Comparison of ENCODE assay signal across 8 cellular contexts in genomic region chr17:44968225-44969143, GRCh38. TPM values are rescaled to one million over a fixed set of nuclear protein-coding genes. Genes with fewer than 3 reads are reported as not detected.
DNase-seq lines count a peak whose midpoint lies in the region; ATAC-seq and TF ChIP-seq lines count a peak whose summit lies in the region.

Gene C1QL1 (minus strand): TSS chr17:44968303. CDS start chr17:44968048, 255 bp downstream.

- no peak within 1 kb of the TSS for H3K27ac Mint-ChIP-seq in activated CD4-positive, alpha-beta memory T cell treated with anti-CD3 and anti-CD28 coated beads for 36 hours

- H3K4me1 Mint-ChIP-seq in activated CD4-positive, alpha-beta memory T cell treated with anti-CD3 and anti-CD28 coated beads for 36 hours (ENCODE audit: low read depth): peaks cover 37% of the 10 kb centered on the region

- DNase-seq in AG09309 (ENCODE audit: low read depth) (no peak), NCI-H526 (lab: John Stamatoyannopoulos, UW) (peak; percentile 66 to 98), ecto neural progenitor cell (ENCODE audit: low spot score) (peak; percentile 99), lung (ENCODE audit: low spot score) (peak; percentile 88)
- DNase-seq in activated CD4-positive, alpha-beta memory T cell treated with anti-CD3 and anti-CD28 coated beads for 36 hours: peak; percentile 91
- DNase-seq in stimulated activated CD4-positive, alpha-beta T cell treated with anti-CD3 and anti-CD28 coated beads, Interleukin-4, amount 100 ng/mL, for 48 hours (ENCODE audit: low read depth in 2 of 2): peak; percentile 79 to 87

- H3K4me3 Mint-ChIP-seq in activated CD4-positive, alpha-beta memory T cell treated with anti-CD3 and anti-CD28 coated beads for 36 hours: peak within 1 kb of the TSS; percentile 56

- peak within 1 kb of the TSS; percentile 52 for H3K4me3 ChIP-seq in AG09309 (ENCODE audit: control insufficient read depth, low read depth, low read length)
- no peak within 1 kb of the TSS for H3K4me3 ChIP-seq in lung

- no peak within 1 kb of the TSS for H3K27ac ChIP-seq in lung (ENCODE audit: low read depth in 1 of 2, low read length in 1 of 2)

- CTCF ChIA-PET in activated CD4-positive, alpha-beta memory T cell treated with anti-CD3 and anti-CD28 coated beads for 36 hours (lab: Charles Lee): interaction anchor here (0.9 to 2.1 kb wide), 3 partner anchors 49 to 190 kb away, joined by 3 to 6 read pairs (median 3); no protein-coding TSS in a partner anchor

- intact Hi-C loops in activated CD4-positive, alpha-beta memory T cell treated with anti-CD3 and anti-CD28 coated beads for 36 hours (cut with micrococcal nuclease): no loop called here

- WGBS in lung, 2 donors: 4% methylated on average over 50 to 81 of the region's 81 CpGs

- POLR2A ChIA-PET in activated CD4-positive, alpha-beta memory T cell treated with anti-CD3 and anti-CD28 coated beads for 36 hours (lab: Charles Lee): interaction anchor here (1.1 to 1.3 kb wide), 2 partner anchors 40 to 92 kb away, joined by 3 read pairs; partner anchors contain the start of gene NMT1

- peaks cover 43% of the 10 kb centered on the region for H3K27me3 Mint-ChIP-seq in activated CD4-positive, alpha-beta memory T cell treated with anti-CD3 and anti-CD28 coated beads for 36 hours

- no peaks in the 10 kb centered on the region for H3K36me3 ChIP-seq in lung (ENCODE audit: control insufficient read depth in 2 of 2, insufficient read depth in 2 of 2, low read length in 2 of 2)

- no peaks in the 10 kb centered on the region for H3K9me3 ChIP-seq in lung (ENCODE audit: control insufficient read depth in 2 of 2, insufficient read depth in 1 of 2, low read length in 1 of 2)

- H3K4me1 ChIP-seq in lung (ENCODE audit: control insufficient read depth in 2 of 2, insufficient read depth in 2 of 2, low read length in 2 of 2): peaks cover 0 to 14% of the 10 kb centered on the region in 2 donors

- no peaks in the 10 kb centered on the region for H3K36me3 Mint-ChIP-seq in activated CD4-positive, alpha-beta memory T cell treated with anti-CD3 and anti-CD28 coated beads for 36 hours

- H3K9me3 Mint-ChIP-seq in activated CD4-positive, alpha-beta memory T cell treated with anti-CD3 and anti-CD28 coated beads for 36 hours: no peaks in the 10 kb centered on the region

- ATAC-seq in GM19043 (IDR thresholded peaks at IDR 0.05; ENCODE audit: low read depth, unreplicated experiment): peak; percentile 72
- ATAC-seq in HG03439 (IDR thresholded peaks at IDR 0.05; ENCODE audit: unreplicated experiment): peak; percentile 79
- ATAC-seq in lung (ENCODE audit: insufficient read depth, low FRiP score): peak; percentile 99

- peak; percentile 16 for TF ChIP-seq CTCF in AG09309 (IDR thresholded peaks at IDR 0.05; ENCODE audit: control insufficient read depth, insufficient read depth, low read depth, low read length, missing control alignments)
- TF ChIP-seq CTCF in lung (IDR thresholded peaks at IDR 0.05; ENCODE audit: control extremely low read depth, extremely low read depth): no peak

- H3K27me3 ChIP-seq in lung (ENCODE audit: control insufficient read depth, insufficient read depth): peaks cover 2% of the 10 kb centered on the region

RNA-seq across cellular contexts. Expression of gene C1QL1, which starts in this region (rescaled TPM):
- under 1 TPM; 0.76 to 0.87 TPM for total RNA-seq in activated CD4-positive, alpha-beta memory T cell treated with anti-CD3 and anti-CD28 coated beads for 36 hours
- total RNA-seq in lung: under 1 TPM; 0.21 to 0.57 TPM
- under 1 TPM; 0.10 to 0.57 TPM for polyA plus RNA-seq in lung

Comparison
In these comparisons a context has a peak if more than half of its experiments do, and no peak if none do; other contexts are left out.
1. Peak in DNase-seq in activated CD4-positive, alpha-beta memory T cell treated with anti-CD3 and anti-CD28 coated beads for 36 hours; RNA of the gene not detected or under 1 TPM.
2. Peak in DNase-seq and ATAC-seq in lung; RNA of the gene not detected or under 1 TPM.